2 cellular contexts compared by ENCODE assay signal in the genomic region with DNA sequence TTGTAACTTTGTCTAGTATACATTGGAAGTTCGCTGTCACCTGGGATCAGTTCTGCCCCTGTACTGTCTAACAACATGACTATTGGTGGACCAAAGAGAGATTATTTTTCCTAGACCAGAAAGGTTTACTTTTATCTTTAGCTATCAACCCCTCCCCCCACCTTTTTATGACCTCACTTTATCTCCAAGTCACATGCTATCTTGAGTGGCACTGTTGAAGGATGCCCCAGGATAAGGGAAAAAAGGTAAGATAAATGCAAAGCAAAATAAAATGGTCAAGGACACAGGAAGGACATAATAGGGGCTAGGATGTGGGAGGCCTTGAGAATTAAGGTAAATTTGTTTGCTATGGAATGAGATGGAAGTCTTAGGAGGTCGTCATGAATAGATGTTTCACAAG.
A peak's percentile ranks its signal among the peaks of the same experiment; 100 is the strongest.
TF ChIP-seq lines count a peak whose summit lies in the region.

No MANE protein-coding gene starts in this region.

TF ChIP-seq in K562, 482 proteins besides CTCF, POLR2A, EP300 and RAD21 (continues in another document):
- TF ChIP-seq, protein P1, sequence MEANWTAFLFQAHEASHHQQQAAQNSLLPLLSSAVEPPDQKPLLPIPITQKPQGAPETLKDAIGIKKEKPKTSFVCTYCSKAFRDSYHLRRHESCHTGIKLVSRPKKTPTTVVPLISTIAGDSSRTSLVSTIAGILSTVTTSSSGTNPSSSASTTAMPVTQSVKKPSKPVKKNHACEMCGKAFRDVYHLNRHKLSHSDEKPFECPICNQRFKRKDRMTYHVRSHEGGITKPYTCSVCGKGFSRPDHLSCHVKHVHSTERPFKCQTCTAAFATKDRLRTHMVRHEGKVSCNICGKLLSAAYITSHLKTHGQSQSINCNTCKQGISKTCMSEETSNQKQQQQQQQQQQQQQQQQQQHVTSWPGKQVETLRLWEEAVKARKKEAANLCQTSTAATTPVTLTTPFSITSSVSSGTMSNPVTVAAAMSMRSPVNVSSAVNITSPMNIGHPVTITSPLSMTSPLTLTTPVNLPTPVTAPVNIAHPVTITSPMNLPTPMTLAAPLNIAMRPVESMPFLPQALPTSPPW (CRISPR knock-in tag; IDR thresholded peaks at IDR 0.05): peak; percentile 40; the same call in 1 of the 2 replicates
- TF ChIP-seq, protein P2, sequence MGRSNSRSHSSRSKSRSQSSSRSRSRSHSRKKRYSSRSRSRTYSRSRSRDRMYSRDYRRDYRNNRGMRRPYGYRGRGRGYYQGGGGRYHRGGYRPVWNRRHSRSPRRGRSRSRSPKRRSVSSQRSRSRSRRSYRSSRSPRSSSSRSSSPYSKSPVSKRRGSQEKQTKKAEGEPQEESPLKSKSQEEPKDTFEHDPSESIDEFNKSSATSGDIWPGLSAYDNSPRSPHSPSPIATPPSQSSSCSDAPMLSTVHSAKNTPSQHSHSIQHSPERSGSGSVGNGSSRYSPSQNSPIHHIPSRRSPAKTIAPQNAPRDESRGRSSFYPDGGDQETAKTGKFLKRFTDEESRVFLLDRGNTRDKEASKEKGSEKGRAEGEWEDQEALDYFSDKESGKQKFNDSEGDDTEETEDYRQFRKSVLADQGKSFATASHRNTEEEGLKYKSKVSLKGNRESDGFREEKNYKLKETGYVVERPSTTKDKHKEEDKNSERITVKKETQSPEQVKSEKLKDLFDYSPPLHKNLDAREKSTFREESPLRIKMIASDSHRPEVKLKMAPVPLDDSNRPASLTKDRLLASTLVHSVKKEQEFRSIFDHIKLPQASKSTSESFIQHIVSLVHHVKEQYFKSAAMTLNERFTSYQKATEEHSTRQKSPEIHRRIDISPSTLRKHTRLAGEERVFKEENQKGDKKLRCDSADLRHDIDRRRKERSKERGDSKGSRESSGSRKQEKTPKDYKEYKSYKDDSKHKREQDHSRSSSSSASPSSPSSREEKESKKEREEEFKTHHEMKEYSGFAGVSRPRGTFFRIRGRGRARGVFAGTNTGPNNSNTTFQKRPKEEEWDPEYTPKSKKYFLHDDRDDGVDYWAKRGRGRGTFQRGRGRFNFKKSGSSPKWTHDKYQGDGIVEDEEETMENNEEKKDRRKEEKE (IDR thresholded peaks at IDR 0.05; ENCODE audit: borderline replicate concordance in 1 of 2, control insufficient read depth in 1 of 2, low read depth in 2 of 2, low read length in 1 of 2): no peak
- TF ChIP-seq, protein P3, sequence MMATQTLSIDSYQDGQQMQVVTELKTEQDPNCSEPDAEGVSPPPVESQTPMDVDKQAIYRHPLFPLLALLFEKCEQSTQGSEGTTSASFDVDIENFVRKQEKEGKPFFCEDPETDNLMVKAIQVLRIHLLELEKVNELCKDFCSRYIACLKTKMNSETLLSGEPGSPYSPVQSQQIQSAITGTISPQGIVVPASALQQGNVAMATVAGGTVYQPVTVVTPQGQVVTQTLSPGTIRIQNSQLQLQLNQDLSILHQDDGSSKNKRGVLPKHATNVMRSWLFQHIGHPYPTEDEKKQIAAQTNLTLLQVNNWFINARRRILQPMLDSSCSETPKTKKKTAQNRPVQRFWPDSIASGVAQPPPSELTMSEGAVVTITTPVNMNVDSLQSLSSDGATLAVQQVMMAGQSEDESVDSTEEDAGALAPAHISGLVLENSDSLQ (IDR thresholded peaks at IDR 0.05): peak; percentile 78
- no peak for TF ChIP-seq ZBTB1 (CRISPR knock-in tag; IDR thresholded peaks at IDR 0.05; ENCODE audit: borderline replicate concordance, low read depth)
- no peak for TF ChIP-seq PYGO2 (tag; IDR thresholded peaks at IDR 0.05)
- TF ChIP-seq ZNF785 (CRISPR knock-in tag; IDR thresholded peaks at IDR 0.05): no peak
- no peak for TF ChIP-seq TEAD2 (tag; IDR thresholded peaks at IDR 0.05)
- peak; percentile 37; the same call in 1 of the 2 replicates for TF ChIP-seq TAL1 (IDR thresholded peaks at IDR 0.05)
- TF ChIP-seq PHF8 (IDR thresholded peaks at IDR 0.05; ENCODE audit: borderline replicate concordance, low read length): no peak
- TF ChIP-seq, protein P4, sequence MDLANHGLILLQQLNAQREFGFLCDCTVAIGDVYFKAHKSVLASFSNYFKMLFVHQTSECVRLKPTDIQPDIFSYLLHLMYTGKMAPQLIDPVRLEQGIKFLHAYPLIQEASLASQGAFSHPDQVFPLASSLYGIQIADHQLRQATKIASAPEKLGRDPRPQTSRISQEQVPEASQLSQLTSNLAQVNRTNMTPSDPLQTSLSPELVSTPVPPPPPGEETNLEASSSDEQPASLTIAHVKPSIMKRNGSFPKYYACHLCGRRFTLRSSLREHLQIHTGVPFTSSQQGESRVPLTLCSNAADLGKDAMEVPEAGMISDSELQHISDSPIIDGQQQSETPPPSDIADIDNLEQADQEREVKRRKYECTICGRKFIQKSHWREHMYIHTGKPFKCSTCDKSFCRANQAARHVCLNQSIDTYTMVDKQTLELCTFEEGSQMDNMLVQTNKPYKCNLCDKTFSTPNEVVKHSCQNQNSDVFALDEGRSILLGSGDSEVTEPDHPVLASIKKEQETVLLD (IDR thresholded peaks at IDR 0.05): no peak
- TF ChIP-seq, protein P5, sequence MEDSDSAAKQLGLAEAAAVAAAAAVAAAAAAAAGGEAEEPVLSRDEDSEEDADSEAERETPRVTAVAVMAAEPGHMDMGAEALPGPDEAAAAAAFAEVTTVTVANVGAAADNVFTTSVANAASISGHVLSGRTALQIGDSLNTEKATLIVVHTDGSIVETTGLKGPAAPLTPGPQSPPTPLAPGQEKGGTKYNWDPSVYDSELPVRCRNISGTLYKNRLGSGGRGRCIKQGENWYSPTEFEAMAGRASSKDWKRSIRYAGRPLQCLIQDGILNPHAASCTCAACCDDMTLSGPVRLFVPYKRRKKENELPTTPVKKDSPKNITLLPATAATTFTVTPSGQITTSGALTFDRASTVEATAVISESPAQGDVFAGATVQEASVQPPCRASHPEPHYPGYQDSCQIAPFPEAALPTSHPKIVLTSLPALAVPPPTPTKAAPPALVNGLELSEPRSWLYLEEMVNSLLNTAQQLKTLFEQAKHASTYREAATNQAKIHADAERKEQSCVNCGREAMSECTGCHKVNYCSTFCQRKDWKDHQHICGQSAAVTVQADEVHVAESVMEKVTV (CRISPR knock-in tag; IDR thresholded peaks at IDR 0.05): no peak
- TF ChIP-seq DACH1 (IDR thresholded peaks at IDR 0.05; ENCODE audit: partially characterized antibody): no peak
- TF ChIP-seq, protein P6, sequence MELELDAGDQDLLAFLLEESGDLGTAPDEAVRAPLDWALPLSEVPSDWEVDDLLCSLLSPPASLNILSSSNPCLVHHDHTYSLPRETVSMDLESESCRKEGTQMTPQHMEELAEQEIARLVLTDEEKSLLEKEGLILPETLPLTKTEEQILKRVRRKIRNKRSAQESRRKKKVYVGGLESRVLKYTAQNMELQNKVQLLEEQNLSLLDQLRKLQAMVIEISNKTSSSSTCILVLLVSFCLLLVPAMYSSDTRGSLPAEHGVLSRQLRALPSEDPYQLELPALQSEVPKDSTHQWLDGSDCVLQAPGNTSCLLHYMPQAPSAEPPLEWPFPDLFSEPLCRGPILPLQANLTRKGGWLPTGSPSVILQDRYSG (tag; conservative IDR thresholded peaks at IDR 0.05; ENCODE audit: low read depth): no peak
- TF ChIP-seq GATA2 (CRISPR knock-in tag; IDR thresholded peaks at IDR 0.05): no peak
- TF ChIP-seq RBM22 (IDR thresholded peaks at IDR 0.05; ENCODE audit: low read depth, low read length, poor library complexity, severe bottlenecking): no peak
- TF ChIP-seq ZNF384 (IDR thresholded peaks at IDR 0.05; ENCODE audit: low read depth, low read length): no peak
- TF ChIP-seq ETV6 (IDR thresholded peaks at IDR 0.05; ENCODE audit: borderline replicate concordance in 1 of 2, low read depth in 2 of 2, low read length in 1 of 2): no peak
- no peak for TF ChIP-seq ETV6 (CRISPR knock-in tag; IDR thresholded peaks at IDR 0.05; ENCODE audit: borderline replicate concordance)

TF ChIP-seq in neural cell, 6 proteins besides CTCF, POLR2A, EP300 and RAD21 (continued from another document):
- TF ChIP-seq, protein P7, sequence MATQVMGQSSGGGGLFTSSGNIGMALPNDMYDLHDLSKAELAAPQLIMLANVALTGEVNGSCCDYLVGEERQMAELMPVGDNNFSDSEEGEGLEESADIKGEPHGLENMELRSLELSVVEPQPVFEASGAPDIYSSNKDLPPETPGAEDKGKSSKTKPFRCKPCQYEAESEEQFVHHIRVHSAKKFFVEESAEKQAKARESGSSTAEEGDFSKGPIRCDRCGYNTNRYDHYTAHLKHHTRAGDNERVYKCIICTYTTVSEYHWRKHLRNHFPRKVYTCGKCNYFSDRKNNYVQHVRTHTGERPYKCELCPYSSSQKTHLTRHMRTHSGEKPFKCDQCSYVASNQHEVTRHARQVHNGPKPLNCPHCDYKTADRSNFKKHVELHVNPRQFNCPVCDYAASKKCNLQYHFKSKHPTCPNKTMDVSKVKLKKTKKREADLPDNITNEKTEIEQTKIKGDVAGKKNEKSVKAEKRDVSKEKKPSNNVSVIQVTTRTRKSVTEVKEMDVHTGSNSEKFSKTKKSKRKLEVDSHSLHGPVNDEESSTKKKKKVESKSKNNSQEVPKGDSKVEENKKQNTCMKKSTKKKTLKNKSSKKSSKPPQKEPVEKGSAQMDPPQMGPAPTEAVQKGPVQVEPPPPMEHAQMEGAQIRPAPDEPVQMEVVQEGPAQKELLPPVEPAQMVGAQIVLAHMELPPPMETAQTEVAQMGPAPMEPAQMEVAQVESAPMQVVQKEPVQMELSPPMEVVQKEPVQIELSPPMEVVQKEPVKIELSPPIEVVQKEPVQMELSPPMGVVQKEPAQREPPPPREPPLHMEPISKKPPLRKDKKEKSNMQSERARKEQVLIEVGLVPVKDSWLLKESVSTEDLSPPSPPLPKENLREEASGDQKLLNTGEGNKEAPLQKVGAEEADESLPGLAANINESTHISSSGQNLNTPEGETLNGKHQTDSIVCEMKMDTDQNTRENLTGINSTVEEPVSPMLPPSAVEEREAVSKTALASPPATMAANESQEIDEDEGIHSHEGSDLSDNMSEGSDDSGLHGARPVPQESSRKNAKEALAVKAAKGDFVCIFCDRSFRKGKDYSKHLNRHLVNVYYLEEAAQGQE (IDR thresholded peaks at IDR 0.05; ENCODE audit: borderline replicate concordance): no peak
- no peak for TF ChIP-seq TAF1 (IDR thresholded peaks at IDR 0.05; ENCODE audit: low read depth)
- TF ChIP-seq EZH2 (IDR thresholded peaks at IDR 0.05; ENCODE audit: borderline replicate concordance, insufficient read depth, low read length, poor library complexity, severe bottlenecking): no peak
- no peak for TF ChIP-seq MXI1 (conservative IDR thresholded peaks at IDR 0.05; ENCODE audit: poor library complexity, severe bottlenecking)
